ENCODE assay signal across 10 cellular contexts in genomic region chr2:145771526-145771925, GRCh38.
A peak's percentile ranks its signal among the peaks of the same experiment; 100 is the strongest.
DNase-seq lines count a peak whose midpoint lies in the region; ATAC-seq and TF ChIP-seq lines count a peak whose summit lies in the region.
"Had no signal": no experiment of that assay in that cellular context is flagged by ENCODE, and none has a peak within 500 bp of the region (broad histone marks: within the 10 kb centered on the region; RNA-seq: fewer than 3 reads in every experiment).

No MANE protein-coding gene starts in this region.

- no peak for TF ChIP-seq POLR2A in NB4 (IDR thresholded peaks at IDR 0.05; ENCODE audit: extremely low read depth, insufficient read length)

- no peak overlapping the region for H3K4me3 ChIP-seq in NB4 (ENCODE audit: low read depth, low read length)
- H3K4me3 ChIP-seq: left lung, prostate gland had no signal

- DNase-seq in NB4 (ENCODE audit: low read depth) (peak; percentile 64), Ammon's horn (ENCODE audit: low spot score) (no peak), dermis blood vessel endothelial cell (no peak), NCI-H748 (lab: John Stamatoyannopoulos, UW; ENCODE audit: unreplicated experiment) (no peak)
- no peak for DNase-seq in activated effector memory CD4-positive, alpha-beta T cell treated with anti-CD3 and anti-CD28 coated beads, Interleukin-2, amount 50 U/mL, for 16 hours
- DNase-seq: left lung had no signal

- ATAC-seq in GM18498 (IDR thresholded peaks at IDR 0.05; ENCODE audit: unreplicated experiment) (peak; percentile 100), GM21381 (IDR thresholded peaks at IDR 0.05; ENCODE audit: unreplicated experiment) (peak; percentile 95), HG03060 (IDR thresholded peaks at IDR 0.05; ENCODE audit: low read depth, unreplicated experiment) (peak; percentile 97)
- ATAC-seq: left lung had no signal

- TF ChIP-seq CTCF in NB4 (IDR thresholded peaks at IDR 0.05; ENCODE audit: low read depth, low read length) = no peak
